ENCODE assay signal across 1 cellular context in genomic region chr3:138174421-138175122, GRCh38.
TF ChIP-seq lines count a peak whose summit lies in the region.

DBR1 (minus strand) TSS chr3:138174921; CDS start chr3:138174795, 126 bp downstream.

TF ChIP-seq in HepG2, 621 proteins besides CTCF, POLR2A, EP300 and RAD21 (continued from another document and continues in another):
- TF ChIP-seq ZNF292 (CRISPR knock-in tag; IDR thresholded peaks at IDR 0.05; ENCODE audit: borderline replicate concordance, low read depth) (peak; percentile 69; the same call in 1 of the 2 replicates), MXD1 (CRISPR knock-in tag; IDR thresholded peaks at IDR 0.05) (peak; percentile 52; the same call in 1 of the 2 replicates), ZNF710 (CRISPR knock-in tag; IDR thresholded peaks at IDR 0.05; ENCODE audit: borderline replicate concordance) (no peak), FOSL2 (CRISPR knock-in tag; IDR thresholded peaks at IDR 0.05) (0 out of 2 replicates have a peak, but pooled peaks have one; percentile 21), SMAD1 (CRISPR knock-in tag; IDR thresholded peaks at IDR 0.05; ENCODE audit: borderline replicate concordance, low read depth) (no peak), ZNF230 (CRISPR knock-in tag; IDR thresholded peaks at IDR 0.05) (no peak), ZSCAN9 (CRISPR knock-in tag; IDR thresholded peaks at IDR 0.05; ENCODE audit: borderline replicate concordance) (0 out of 2 replicates have a peak, but pooled peaks have one; percentile 21), KLF6 (CRISPR knock-in tag; IDR thresholded peaks at IDR 0.05) (no peak), SMARCE1 (IDR thresholded peaks at IDR 0.05; ENCODE audit: borderline replicate concordance) (no peak), AKAP8 (CRISPR knock-in tag; IDR thresholded peaks at IDR 0.05) (no peak), E2F5 (CRISPR knock-in tag; conservative IDR thresholded peaks at IDR 0.05) (0 out of 2 replicates have a peak, but pooled peaks have one; percentile 57), DNMT1 (CRISPR knock-in tag; IDR thresholded peaks at IDR 0.05) (0 out of 2 replicates have a peak, but pooled peaks have one; percentile 51), ZSCAN12 (CRISPR knock-in tag; IDR thresholded peaks at IDR 0.05) (no peak), ZBTB43 (CRISPR knock-in tag; conservative IDR thresholded peaks at IDR 0.05) (no peak), CERS6 (CRISPR knock-in tag; IDR thresholded peaks at IDR 0.05) (no peak), GLMP (CRISPR knock-in tag; IDR thresholded peaks at IDR 0.05; ENCODE audit: borderline replicate concordance) (no peak), CENPT (CRISPR knock-in tag; IDR thresholded peaks at IDR 0.05; ENCODE audit: low read depth) (no peak), ZNF44 (CRISPR knock-in tag; IDR thresholded peaks at IDR 0.05) (no peak), MTA1 (CRISPR knock-in tag; IDR thresholded peaks at IDR 0.05; ENCODE audit: borderline replicate concordance) (peak; percentile 39; the same call in 1 of the 2 replicates), ZNF761 (CRISPR knock-in tag; conservative IDR thresholded peaks at IDR 0.05) (0 out of 2 replicates have a peak, but pooled peaks have one; percentile 60), ZNF552 (CRISPR knock-in tag; IDR thresholded peaks at IDR 0.05; ENCODE audit: borderline replicate concordance) (no peak), ZFP36L1 (CRISPR knock-in tag; IDR thresholded peaks at IDR 0.05) (no peak), ZFP91 (CRISPR knock-in tag; IDR thresholded peaks at IDR 0.05; ENCODE audit: borderline replicate concordance) (peak; percentile 59; the same call in 1 of the 2 replicates), NR0B2 (CRISPR knock-in tag; IDR thresholded peaks at IDR 0.05) (0 out of 2 replicates have a peak, but pooled peaks have one; percentile 41), ZZZ3 (CRISPR knock-in tag; IDR thresholded peaks at IDR 0.05; ENCODE audit: borderline replicate concordance) (peak; percentile 35; the same call in 1 of the 2 replicates), FOXJ3 (CRISPR knock-in tag; IDR thresholded peaks at IDR 0.05; ENCODE audit: borderline replicate concordance) (peak; percentile 33; the same call in 1 of the 2 replicates), CREBL2 (CRISPR knock-in tag; IDR thresholded peaks at IDR 0.05; ENCODE audit: borderline replicate concordance) (no peak), ZNF296 (CRISPR knock-in tag; conservative IDR thresholded peaks at IDR 0.05) (no peak), ZNF484 (CRISPR knock-in tag; IDR thresholded peaks at IDR 0.05; ENCODE audit: borderline replicate concordance, low read depth) (no peak), ZNF773 (CRISPR knock-in tag; IDR thresholded peaks at IDR 0.05; ENCODE audit: borderline replicate concordance) (no peak), TEF (CRISPR knock-in tag; IDR thresholded peaks at IDR 0.05) (no peak), POGK (CRISPR knock-in tag; conservative IDR thresholded peaks at IDR 0.05) (peak; percentile 68), FLYWCH1 (CRISPR knock-in tag; IDR thresholded peaks at IDR 0.05) (no peak), HMG20B (CRISPR knock-in tag; conservative IDR thresholded peaks at IDR 0.05) (no peak), HNRNPLL (IDR thresholded peaks at IDR 0.05; ENCODE audit: low read depth, low read length, poor library complexity, severe bottlenecking) (peak; percentile 87), SAFB2 (CRISPR knock-in tag; IDR thresholded peaks at IDR 0.05; ENCODE audit: borderline replicate concordance, low read depth) (no peak), PBX3 (CRISPR knock-in tag; IDR thresholded peaks at IDR 0.05; ENCODE audit: borderline replicate concordance) (no peak), MTF1 (CRISPR knock-in tag; IDR thresholded peaks at IDR 0.05) (peak; percentile 58; the same call in 1 of the 2 replicates), SPEN (CRISPR knock-in tag; IDR thresholded peaks at IDR 0.05; ENCODE audit: low read depth) (peak; percentile 61; the same call in 1 of the 2 replicates), ZBTB44 (CRISPR knock-in tag; IDR thresholded peaks at IDR 0.05) (no peak), MLXIP (CRISPR knock-in tag; IDR thresholded peaks at IDR 0.05; ENCODE audit: borderline replicate concordance) (no peak)
